In the genomic region with DNA sequence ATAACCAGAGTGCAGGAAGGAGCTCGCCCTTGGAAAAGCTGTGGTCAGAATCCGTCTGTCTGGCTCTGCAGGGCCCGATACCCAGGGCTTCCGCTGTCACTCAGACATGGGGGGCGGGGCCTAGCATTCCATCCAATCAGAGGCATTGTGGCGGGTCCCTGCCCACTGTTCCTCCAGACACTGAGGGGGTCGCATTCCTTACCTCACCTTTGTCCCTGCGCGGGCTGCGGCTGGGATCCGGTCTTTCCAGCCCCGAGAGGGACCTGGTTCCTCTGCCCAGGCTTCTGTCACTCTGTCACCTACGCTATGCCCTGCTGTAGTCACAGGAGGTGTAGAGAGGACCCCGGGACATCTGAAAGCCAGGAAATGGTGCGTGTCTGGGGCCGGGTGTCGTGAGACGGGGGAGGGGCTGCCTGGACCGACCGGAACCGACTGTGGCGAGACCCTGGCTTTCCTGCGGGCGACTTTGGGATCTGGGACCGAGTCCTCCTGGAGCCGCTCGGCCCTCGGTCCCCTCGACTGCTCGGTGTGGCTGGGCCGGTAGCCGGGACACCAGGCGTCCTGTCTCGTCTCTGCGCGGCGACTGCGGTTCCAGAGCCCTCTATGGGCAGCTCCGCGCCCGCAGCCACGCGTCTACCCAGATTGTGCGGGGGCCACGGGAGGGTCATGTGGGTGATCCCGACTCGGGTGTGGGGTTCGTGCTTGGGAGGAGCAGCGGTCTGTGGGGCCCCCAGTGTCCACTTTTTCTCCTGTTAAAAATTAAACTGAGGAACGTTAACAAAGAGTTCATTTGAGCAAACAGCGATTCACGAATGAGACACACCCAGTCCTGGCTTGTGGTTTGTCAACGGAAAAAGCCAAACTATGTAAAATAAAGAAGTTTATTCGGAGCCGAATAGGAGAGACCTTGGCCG, we compare ENCODE assay signal across 8 cellular contexts. TPM values are rescaled to one million over a fixed set of nuclear protein-coding genes. Genes with fewer than 3 reads are reported as not detected.
A peak's percentile ranks its signal among the peaks of the same experiment; 100 is the strongest.
DNase-seq lines count a peak whose midpoint lies in the region; ATAC-seq and TF ChIP-seq lines count a peak whose summit lies in the region.

Gene ZNF69, plus strand, starts transcription at position 165 of the 914 bp plus-strand sequence. Its CDS starts 142 bp downstream, at position 307.

- peak within 1 kb of the TSS; percentile 67 to 81 for H3K4me3 ChIP-seq in foreskin fibroblast (ENCODE audit: low read depth in 1 of 2, low read length in 2 of 2)

- H3K4me1 Mint-ChIP-seq in Calu3 (ENCODE audit: low read depth, unreplicated experiment) = no peaks in the 10 kb centered on the region
- H3K4me1 Mint-ChIP-seq in natural killer cell treated with Interleukin-12 subunit alpha and Interleukin-12 subunit beta and Interleukin-15 and Interleukin-18, amount 100 ng/mL, for 72 hours (ENCODE audit: low read depth in 2 of 2) = peaks cover 14 to 17% of the 10 kb centered on the region in 2 donors
- peaks cover 20% of the 10 kb centered on the region for H3K4me1 Mint-ChIP-seq in stimulated activated memory B cell treated with anti-CD40 and anti-IgM and Interleukin-4, amounts not matched to agents 10 μg/mL and 1 μg/mL and 100 μg/mL, for 72 hours

- H3K27me3 Mint-ChIP-seq in Calu3 (ENCODE audit: unreplicated experiment) = no peaks in the 10 kb centered on the region
- H3K27me3 Mint-ChIP-seq in natural killer cell treated with Interleukin-12 subunit alpha and Interleukin-12 subunit beta and Interleukin-15 and Interleukin-18, amount 100 ng/mL, for 72 hours = no peaks in the 10 kb centered on the region
- no peaks in the 10 kb centered on the region for H3K27me3 Mint-ChIP-seq in stimulated activated memory B cell treated with anti-CD40 and anti-IgM and Interleukin-4, amounts not matched to agents 10 μg/mL and 1 μg/mL and 100 μg/mL, for 72 hours

- TF ChIP-seq CTCF in Calu3 (IDR thresholded peaks at IDR 0.05; ENCODE audit: unreplicated experiment) (no peak), foreskin fibroblast (IDR thresholded peaks at IDR 0.05; ENCODE audit: low read depth, low read length) (no peak)

- DNase-seq in Calu3 = peak; percentile 88
- DNase-seq in RKO (ENCODE audit: low spot score) = peak; percentile 82
- DNase-seq in activated T-helper 9 cell treated with anti-CD3 and anti-CD28 coated beads, Interleukin-2, amount 50 U/mL, for 16 hours (ENCODE audit: low read depth) = peak; percentile 24
- DNase-seq in foreskin fibroblast = peak; percentile 60 to 86
- DNase-seq in natural killer cell treated with Interleukin-12 subunit alpha and Interleukin-12 subunit beta and Interleukin-15 and Interleukin-18, amount 100 ng/mL, for 72 hours (ENCODE audit: low spot score) = peak; percentile 79

- CTCF ChIA-PET in Calu3 (lab: Charles Lee) = interaction anchor here (0.6 to 0.7 kb wide), 2 partner anchors 37 to 90 kb away, joined by 3 read pairs; partner anchors contain the start of gene ZNF700

- intact Hi-C loops in Calu3 (cut with micrococcal nuclease; ENCODE audit: unreplicated experiment) = no loop called here

- peak within 1 kb of the TSS; percentile 84 for H3K27ac Mint-ChIP-seq in Calu3 (ENCODE audit: unreplicated experiment)
- peak within 1 kb of the TSS; percentile 82 to 89 for H3K27ac Mint-ChIP-seq in natural killer cell treated with Interleukin-12 subunit alpha and Interleukin-12 subunit beta and Interleukin-15 and Interleukin-18, amount 100 ng/mL, for 72 hours
- H3K27ac Mint-ChIP-seq in stimulated activated memory B cell treated with anti-CD40 and anti-IgM and Interleukin-4, amounts not matched to agents 10 μg/mL and 1 μg/mL and 100 μg/mL, for 72 hours = peak within 1 kb of the TSS; percentile 83

- H3K36me3 Mint-ChIP-seq in Calu3 (ENCODE audit: insufficient read depth, unreplicated experiment) = peaks cover 22% of the 10 kb centered on the region
- H3K36me3 Mint-ChIP-seq in natural killer cell treated with Interleukin-12 subunit alpha and Interleukin-12 subunit beta and Interleukin-15 and Interleukin-18, amount 100 ng/mL, for 72 hours = no peaks in the 10 kb centered on the region
- no peaks in the 10 kb centered on the region for H3K36me3 Mint-ChIP-seq in stimulated activated memory B cell treated with anti-CD40 and anti-IgM and Interleukin-4, amounts not matched to agents 10 μg/mL and 1 μg/mL and 100 μg/mL, for 72 hours

- no TSS peak for BruUV-seq in Calu3 (replicated peaks; lab: Mats Ljungman, UMichigan)

- H3K9me3 Mint-ChIP-seq in Calu3 (ENCODE audit: low read depth, unreplicated experiment) = peaks cover 4% of the 10 kb centered on the region
- H3K9me3 Mint-ChIP-seq in natural killer cell treated with Interleukin-12 subunit alpha and Interleukin-12 subunit beta and Interleukin-15 and Interleukin-18, amount 100 ng/mL, for 72 hours = no peaks in the 10 kb centered on the region
- peaks cover 3% of the 10 kb centered on the region for H3K9me3 Mint-ChIP-seq in stimulated activated memory B cell treated with anti-CD40 and anti-IgM and Interleukin-4, amounts not matched to agents 10 μg/mL and 1 μg/mL and 100 μg/mL, for 72 hours

- ATAC-seq in HG03045 (IDR thresholded peaks at IDR 0.05; ENCODE audit: unreplicated experiment) (peak; percentile 62), HG03095 (IDR thresholded peaks at IDR 0.05; ENCODE audit: unreplicated experiment) (no peak)
- peak; percentile 90 to 96 for ATAC-seq in natural killer cell treated with Interleukin-12 subunit alpha and Interleukin-12 subunit beta and Interleukin-15 and Interleukin-18, amount 100 ng/mL, for 72 hours
- peak; percentile 90 for ATAC-seq in stimulated activated memory B cell treated with anti-CD40 and anti-IgM and Interleukin-4, amounts not matched to agents 10 μg/mL and 1 μg/mL and 100 μg/mL, for 72 hours

- H3K4me3 Mint-ChIP-seq in Calu3 (ENCODE audit: low read depth, unreplicated experiment) = peak within 1 kb of the TSS; percentile 85
- H3K4me3 Mint-ChIP-seq in natural killer cell treated with Interleukin-12 subunit alpha and Interleukin-12 subunit beta and Interleukin-15 and Interleukin-18, amount 100 ng/mL, for 72 hours = peak within 1 kb of the TSS; percentile 92
- peak within 1 kb of the TSS; percentile 85 for H3K4me3 Mint-ChIP-seq in stimulated activated memory B cell treated with anti-CD40 and anti-IgM and Interleukin-4, amounts not matched to agents 10 μg/mL and 1 μg/mL and 100 μg/mL, for 72 hours

RNA-seq across cellular contexts. Expression of gene ZNF69, which starts in this region (rescaled TPM):
- 9.4 and 10.3 TPM in 2 replicates for total RNA-seq in Calu3 (2022)
- 1 to 10 TPM; 3.0 to 3.5 TPM for total RNA-seq in natural killer cell treated with Interleukin-12 subunit alpha and Interleukin-12 subunit beta and Interleukin-15 and Interleukin-18, amount 100 ng/mL, for 72 hours

Comparison
In these comparisons a context has a peak if more than half of its experiments do, and no peak if none do; other contexts are left out.
1. DNase-seq: peak in every context shown above with its lines; median percentile 88 in Calu3; 82 in RKO; 79 in natural killer cell treated with Interleukin-12 subunit alpha and Interleukin-12 subunit beta and Interleukin-15 and Interleukin-18, amount 100 ng/mL, for 72 hours; 73 in foreskin fibroblast; 24 in activated T-helper 9 cell treated with anti-CD3 and anti-CD28 coated beads, Interleukin-2, amount 50 U/mL, for 16 hours.